In the genomic region with DNA sequence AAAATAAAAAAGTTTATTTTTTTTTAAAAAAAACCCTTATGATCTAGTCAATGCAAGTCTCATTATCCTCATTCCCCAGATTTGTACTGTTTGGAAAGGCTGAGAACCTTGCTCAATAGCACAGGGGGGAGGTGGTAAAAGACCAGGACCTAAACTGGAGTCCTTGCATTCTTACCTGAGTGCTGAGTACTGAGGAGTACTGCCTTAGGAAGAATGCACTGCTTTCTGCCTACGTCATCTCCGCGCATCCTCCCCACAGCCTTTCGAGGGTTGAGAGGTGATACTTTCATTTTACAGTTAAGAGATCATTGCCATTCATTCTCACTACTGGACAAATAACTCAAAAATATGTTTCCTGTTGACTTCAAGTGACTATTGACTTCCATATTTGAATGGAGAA, we compare ENCODE assay signal across 10 cellular contexts.
DNase-seq lines count a peak whose midpoint lies in the region; ATAC-seq and TF ChIP-seq lines count a peak whose summit lies in the region.
"Had no signal": no experiment of that assay in that cellular context is flagged by ENCODE, and none has a peak within 500 bp of the region (broad histone marks: within the 10 kb centered on the region; RNA-seq: fewer than 3 reads in every experiment).

No MANE protein-coding gene starts in this region.

- no peak for TF ChIP-seq CTCF in ascending aorta (IDR thresholded peaks at IDR 0.05)

- no peaks in the 10 kb centered on the region for H3K9me3 ChIP-seq in ascending aorta

- peak overlapping the region; percentile 92 for H3K27ac Mint-ChIP-seq in activated T-helper 2 cell treated with anti-CD3 and anti-CD28 coated beads, Interferon-gamma antibody, Interleukin-2, Interleukin-4, amounts not matched to agents 10 μg/mL and 5 μg/mL and 100 μg/mL, durations not matched to agents 14 hours and 24 hours and 36 hours

- H3K36me3 ChIP-seq in ascending aorta = no peaks in the 10 kb centered on the region

- H3K27ac ChIP-seq in ascending aorta = no peak overlapping the region

- H3K36me3 Mint-ChIP-seq in activated T-helper 2 cell treated with anti-CD3 and anti-CD28 coated beads, Interferon-gamma antibody, Interleukin-2, Interleukin-4, amounts not matched to agents 10 μg/mL and 5 μg/mL and 100 μg/mL, durations not matched to agents 14 hours and 24 hours and 36 hours (ENCODE audit: low read depth) = peaks cover 5% of the 10 kb centered on the region

- H3K27me3 ChIP-seq in ascending aorta = no peaks in the 10 kb centered on the region

- H3K4me3 ChIP-seq in ascending aorta = no peak overlapping the region
- H3K4me3 ChIP-seq: lung had no signal

- ATAC-seq in HG03066 (IDR thresholded peaks at IDR 0.05; ENCODE audit: low read depth, unreplicated experiment) = peak; percentile 94
- ATAC-seq in HG03469 (IDR thresholded peaks at IDR 0.05; ENCODE audit: unreplicated experiment) = no peak

- H3K4me3 Mint-ChIP-seq in activated T-helper 2 cell treated with anti-CD3 and anti-CD28 coated beads, Interferon-gamma antibody, Interleukin-2, Interleukin-4, amounts not matched to agents 10 μg/mL and 5 μg/mL and 100 μg/mL, durations not matched to agents 14 hours and 24 hours and 36 hours (ENCODE audit: low read depth) = no peak overlapping the region

- H3K27me3 Mint-ChIP-seq in activated T-helper 2 cell treated with anti-CD3 and anti-CD28 coated beads, Interferon-gamma antibody, Interleukin-2, Interleukin-4, amounts not matched to agents 10 μg/mL and 5 μg/mL and 100 μg/mL, durations not matched to agents 14 hours and 24 hours and 36 hours (ENCODE audit: low read depth) = no peaks in the 10 kb centered on the region

- intact Hi-C loops in activated T-helper 2 cell treated with anti-CD3 and anti-CD28 coated beads, Interferon-gamma antibody, Interleukin-2, Interleukin-4, amounts not matched to agents 10 μg/mL and 5 μg/mL and 100 μg/mL, durations not matched to agents 14 hours and 24 hours and 36 hours (cut with micrococcal nuclease) = loop anchor here (1.0 kb wide), 1 partner anchor 48 kb away; no protein-coding TSS in a partner anchor
- intact Hi-C loops in ascending aorta (cut with DNase I) = no loop called here

- H3K4me1 ChIP-seq in ascending aorta = peaks cover 0 to 11% of the 10 kb centered on the region in 2 donors

- peak; percentile 45 for DNase-seq in GM19238 (ENCODE audit: insufficient read length, low spot score)
- DNase-seq in activated T-helper 2 cell treated with anti-CD3 and anti-CD28 coated beads, Interferon-gamma antibody, Interleukin-2, Interleukin-4, amounts not matched to agents 10 μg/mL and 5 μg/mL and 100 μg/mL, durations not matched to agents 14 hours and 24 hours and 36 hours (ENCODE audit: low spot score) = peak; percentile 47
- DNase-seq in stimulated activated CD4-positive, alpha-beta T cell treated with anti-CD3 and anti-CD28 coated beads, Interleukin-4, amount 100 ng/mL, for 1 hour = peak; percentile 16
- no peak for DNase-seq in ascending aorta (ENCODE audit: low spot score in 2 of 2)
- DNase-seq in NCI-H1092 (lab: John Stamatoyannopoulos, UW) = no peak
- DNase-seq in HuH-7 (ENCODE audit: low spot score) = no peak
- DNase-seq: NCI-H187 had no signal

- H3K9me3 Mint-ChIP-seq in activated T-helper 2 cell treated with anti-CD3 and anti-CD28 coated beads, Interferon-gamma antibody, Interleukin-2, Interleukin-4, amounts not matched to agents 10 μg/mL and 5 μg/mL and 100 μg/mL, durations not matched to agents 14 hours and 24 hours and 36 hours = peaks cover 5% of the 10 kb centered on the region

- H3K4me1 Mint-ChIP-seq in activated T-helper 2 cell treated with anti-CD3 and anti-CD28 coated beads, Interferon-gamma antibody, Interleukin-2, Interleukin-4, amounts not matched to agents 10 μg/mL and 5 μg/mL and 100 μg/mL, durations not matched to agents 14 hours and 24 hours and 36 hours (ENCODE audit: low read depth) = peaks cover 54% of the 10 kb centered on the region

Comparison
In these comparisons a context has a peak if more than half of its experiments do, and no peak if none do; other contexts are left out.
1. DNase-seq: peak in GM19238 (single experiment), activated T-helper 2 cell treated with anti-CD3 and anti-CD28 coated beads, Interferon-gamma antibody, Interleukin-2, Interleukin-4, amounts not matched to agents 10 μg/mL and 5 μg/mL and 100 μg/mL, durations not matched to agents 14 hours and 24 hours and 36 hours (single experiment) and stimulated activated CD4-positive, alpha-beta T cell treated with anti-CD3 and anti-CD28 coated beads, Interleukin-4, amount 100 ng/mL, for 1 hour (single experiment); none in ascending aorta (0 of 2), NCI-H1092 (single experiment) and HuH-7 (single experiment).